16 cellular contexts compared by ENCODE assay signal in genomic region chr4:140137654-140138053, GRCh38. TPM values are rescaled to one million over a fixed set of nuclear protein-coding genes. Genes with fewer than 3 reads are reported as not detected.
DNase-seq lines count a peak whose midpoint lies in the region; ATAC-seq and TF ChIP-seq lines count a peak whose summit lies in the region.
"Had no signal": no experiment of that assay in that cellular context is flagged by ENCODE, and none has a peak within 500 bp of the region (broad histone marks: within the 10 kb centered on the region; RNA-seq: fewer than 3 reads in every experiment).

No MANE protein-coding gene starts in this region.

- POLR2A ChIA-PET in PC-9 (lab: Charles Lee; ENCODE audit: unreplicated experiment), result interaction anchor here (0.7 kb wide), 1 partner anchor 18 kb away, joined by 7 read pairs; no protein-coding TSS in a partner anchor
- POLR2A ChIA-PET in T-cell (lab: Charles Lee), result no interaction called here

- no peaks in the 10 kb centered on the region for H4K20me1 ChIP-seq in PC-9 (ENCODE audit: insufficient read depth)
- no peaks in the 10 kb centered on the region for H4K20me1 ChIP-seq in fibroblast of lung (ENCODE audit: control insufficient read depth, extremely low read depth, insufficient read depth, low read length)

- no peak for ATAC-seq in stimulated activated memory B cell treated with anti-CD40 and anti-IgM and Interleukin-4, amounts not matched to agents 10 μg/mL and 1 μg/mL and 100 μg/mL, for 72 hours
- ATAC-seq in T-cell (replicated peaks in 1 of 4), result no peak
- ATAC-seq in GM21360 (IDR thresholded peaks at IDR 0.05; ENCODE audit: unreplicated experiment), result no peak

- CTCF ChIA-PET in PC-9 (lab: Charles Lee) (interaction anchor here (0.8 kb wide), 1 partner anchor 115 kb away, joined by 3 read pairs; no protein-coding TSS in a partner anchor), T-cell (lab: Charles Lee) (no interaction called here)

- peaks cover 84% of the 10 kb centered on the region for H3K79me2 ChIP-seq in PC-9 (ENCODE audit: low read depth)
- H3K79me2 ChIP-seq in fibroblast of lung (ENCODE audit: control insufficient read depth, insufficient read depth, low read length), result no peaks in the 10 kb centered on the region

- H3K4me1 ChIP-seq in PC-9 (replicated peaks; ENCODE audit: insufficient read depth), result peaks cover 95% of the 10 kb centered on the region
- peaks cover 27% of the 10 kb centered on the region for H3K4me1 ChIP-seq in fibroblast of lung (ENCODE audit: control insufficient read depth, extremely low read depth, insufficient read depth, low read length)

- peak; percentile 13 for DNase-seq in GM03348 (ENCODE audit: low spot score)
- DNase-seq in PC-9, result peak in 1 of 2 experiments; percentile 84
- DNase-seq in fibroblast of lung (ENCODE audit: low read depth in 2 of 2), result peak; percentile 47 to 82
- no peak for DNase-seq in neural crest cell (ENCODE audit: low read depth, low spot score)
- DNase-seq in NCI-H1105 treated with DMSO at 0.1 percent for 48 hours (lab: John Stamatoyannopoulos, UW), result no peak
- DNase-seq in T-cell, result no peak
- DNase-seq: activated CD4-positive, alpha-beta memory T cell treated with anti-CD3 and anti-CD28 coated beads, Interleukin-2, amount 10 ng/mL, durations not matched to agents 7 days and 5 days; GDM1; hippocampal formation; MM.1S; stimulated activated CD4-positive, alpha-beta T cell treated with anti-CD3 and anti-CD28 coated beads, Interleukin-4, amount 100 ng/mL, for 4 hours had no signal

- H3K9me3 Mint-ChIP-seq in neural crest cell (no peaks in the 10 kb centered on the region), T-cell (no peaks in the 10 kb centered on the region)
- H3K9me3 Mint-ChIP-seq in stimulated activated memory B cell treated with anti-CD40 and anti-IgM and Interleukin-4, amounts not matched to agents 10 μg/mL and 1 μg/mL and 100 μg/mL, for 72 hours, result no peaks in the 10 kb centered on the region
- H3K9me3 Mint-ChIP-seq: activated CD4-positive, alpha-beta memory T cell treated with anti-CD3 and anti-CD28 coated beads, Interleukin-2, amount 10 ng/mL, durations not matched to agents 7 days and 5 days; activated naive CD4-positive, alpha-beta T cell treated with anti-CD3 and anti-CD28 coated beads, Interleukin-2, amount 50 U/mL, for 72 hours; T-helper 2 cell treated with Interferon-gamma antibody and Interleukin-4, amounts not matched to agents 5 μg/mL and 100 μg/mL, for 36 hours had no signal

- H3K27ac Mint-ChIP-seq in neural crest cell (ENCODE audit: unreplicated experiment) (peak overlapping the region; percentile 21), T-cell (no peak overlapping the region)
- no peak overlapping the region for H3K27ac Mint-ChIP-seq in stimulated activated memory B cell treated with anti-CD40 and anti-IgM and Interleukin-4, amounts not matched to agents 10 μg/mL and 1 μg/mL and 100 μg/mL, for 72 hours
- H3K27ac Mint-ChIP-seq: activated CD4-positive, alpha-beta memory T cell treated with anti-CD3 and anti-CD28 coated beads, Interleukin-2, amount 10 ng/mL, durations not matched to agents 7 days and 5 days; activated naive CD4-positive, alpha-beta T cell treated with anti-CD3 and anti-CD28 coated beads, Interleukin-2, amount 50 U/mL, for 72 hours; T-helper 2 cell treated with Interferon-gamma antibody and Interleukin-4, amounts not matched to agents 5 μg/mL and 100 μg/mL, for 36 hours had no signal

- H3F3A ChIP-seq in PC-9 (ENCODE audit: insufficient read depth, low read depth), result peaks cover 59% of the 10 kb centered on the region

- H3K4me3 ChIP-seq in PC-9, result peak overlapping the region; percentile 50; the same call in 1 of the 2 replicates
- H3K4me3 ChIP-seq in fibroblast of lung (replicated peaks in 1 of 4; ENCODE audit: control extremely low read depth in 1 of 4, insufficient read depth in 1 of 4, low read depth in 3 of 4, low read length in 4 of 4), result no peak overlapping the region
- H3K4me3 ChIP-seq: BLaER1 had no signal

- TF ChIP-seq CTCF in PC-9 (conservative IDR thresholded peaks at IDR 0.05) (no peak), fibroblast of lung (conservative IDR thresholded peaks at IDR 0.05 in 1 of 2, IDR thresholded peaks at IDR 0.05 in 1 of 2; ENCODE audit: low read depth in 1 of 2, low read length in 2 of 2) (no peak), neural crest cell (conservative IDR thresholded peaks at IDR 0.05) (no peak)

- peaks cover 8% of the 10 kb centered on the region for H3K36me3 Mint-ChIP-seq in neural crest cell (ENCODE audit: low read depth)
- H3K36me3 Mint-ChIP-seq in stimulated activated memory B cell treated with anti-CD40 and anti-IgM and Interleukin-4, amounts not matched to agents 10 μg/mL and 1 μg/mL and 100 μg/mL, for 72 hours, result no peaks in the 10 kb centered on the region
- no peaks in the 10 kb centered on the region for H3K36me3 Mint-ChIP-seq in T-cell

- H3K9ac ChIP-seq in fibroblast of lung (ENCODE audit: insufficient read depth, low read length), result no peak overlapping the region
- H3K9ac ChIP-seq: BLaER1 had no signal

- H2AFZ ChIP-seq in PC-9 (no peak overlapping the region), fibroblast of lung (ENCODE audit: low read length) (peak overlapping the region; percentile 61)

- H3K27me3 Mint-ChIP-seq in neural crest cell (ENCODE audit: low read depth) (no peaks in the 10 kb centered on the region), T-cell (peaks cover 0 to 3% of the 10 kb centered on the region in 2 donors)
- peaks cover 65% of the 10 kb centered on the region for H3K27me3 Mint-ChIP-seq in stimulated activated memory B cell treated with anti-CD40 and anti-IgM and Interleukin-4, amounts not matched to agents 10 μg/mL and 1 μg/mL and 100 μg/mL, for 72 hours

- no TSS peak for BruUV-seq in PC-9 (replicated peaks; lab: Mats Ljungman, UMichigan)

- no peak overlapping the region for H3K4me3 Mint-ChIP-seq in neural crest cell
- H3K4me3 Mint-ChIP-seq in stimulated activated memory B cell treated with anti-CD40 and anti-IgM and Interleukin-4, amounts not matched to agents 10 μg/mL and 1 μg/mL and 100 μg/mL, for 72 hours, result no peak overlapping the region
- H3K4me3 Mint-ChIP-seq in T-cell, result no peak overlapping the region
- H3K4me3 Mint-ChIP-seq: activated CD4-positive, alpha-beta memory T cell treated with anti-CD3 and anti-CD28 coated beads, Interleukin-2, amount 10 ng/mL, durations not matched to agents 7 days and 5 days; T-helper 2 cell treated with Interferon-gamma antibody and Interleukin-4, amounts not matched to agents 5 μg/mL and 100 μg/mL, for 36 hours had no signal

- no peaks in the 10 kb centered on the region for H3K9me2 ChIP-seq in PC-9 (ENCODE audit: insufficient read depth)

- H3K9me3 ChIP-seq in PC-9 (ENCODE audit: insufficient read depth, low read depth), result no peaks in the 10 kb centered on the region
- H3K9me3 ChIP-seq in fibroblast of lung (ENCODE audit: control insufficient read depth, insufficient read depth, low read depth, low read length), result no peaks in the 10 kb centered on the region

- peak overlapping the region; percentile 86 for H3K4me2 ChIP-seq in PC-9
- peak overlapping the region; percentile 67 for H3K4me2 ChIP-seq in fibroblast of lung (ENCODE audit: extremely low read depth, insufficient read depth, low read length)
- H3K4me2 ChIP-seq: BLaER1 had no signal

- H3K27me3 ChIP-seq in PC-9 (ENCODE audit: insufficient read depth, low read depth) (no peaks in the 10 kb centered on the region), fibroblast of lung (ENCODE audit: control insufficient read depth, insufficient read depth, low read length) (no peaks in the 10 kb centered on the region)
- H3K27me3 ChIP-seq: BLaER1 had no signal

- H3K36me3 ChIP-seq in PC-9 (ENCODE audit: low read depth) (no peaks in the 10 kb centered on the region), fibroblast of lung (ENCODE audit: control insufficient read depth, insufficient read depth, low read length) (no peaks in the 10 kb centered on the region)

- H3K27ac ChIP-seq in PC-9 (peak overlapping the region; percentile 99), fibroblast of lung (ENCODE audit: insufficient read depth, low read length) (peak overlapping the region; percentile 13)
- H3K27ac ChIP-seq: BLaER1 had no signal

- peaks cover 30% of the 10 kb centered on the region for H3K4me1 Mint-ChIP-seq in neural crest cell
- no peaks in the 10 kb centered on the region for H3K4me1 Mint-ChIP-seq in stimulated activated memory B cell treated with anti-CD40 and anti-IgM and Interleukin-4, amounts not matched to agents 10 μg/mL and 1 μg/mL and 100 μg/mL, for 72 hours
- H3K4me1 Mint-ChIP-seq in T-cell, result peaks cover 6 to 18% (median 15%) of the 10 kb centered on the region in 3 donors

- intact Hi-C loops in PC-9 (cut with micrococcal nuclease; ENCODE audit: unreplicated experiment), result loop anchor here (1.0 kb wide), 2 partner anchors 14 to 40 kb away; no protein-coding TSS in a partner anchor

RNA-seq across cellular contexts. Expression of gene MAML3, which starts 16.3 kb away (rescaled TPM):
- total RNA-seq in PC-9 (2021), result 10.5 and 15.2 TPM in 2 replicates
- total RNA-seq in fibroblast of lung, result 2.0 and 2.1 TPM in 2 replicates
- 2.6 and 2.8 TPM in 2 replicates for polyA plus RNA-seq in fibroblast of lung
- polyA plus RNA-seq in fibroblast of lung (2012), result 1.2 and 1.9 TPM in 2 replicates
- polyA minus RNA-seq in fibroblast of lung (ENCODE audit: low replicate concordance), result 1.3 and 3.6 TPM in 2 replicates
- total RNA-seq in neural crest cell, result 21.8 and 22.2 TPM in 2 replicates
- total RNA-seq in T-cell, result 1 to 10 TPM; 2.0 to 3.4 (median 2.7) TPM

Comparison
In these comparisons a context has a peak if more than half of its experiments do, and no peak if none do; other contexts are left out.
1. DNase-seq: peak in GM03348 (single experiment) and fibroblast of lung (2 of 2); none in neural crest cell (single experiment), NCI-H1105 treated with DMSO at 0.1 percent for 48 hours (single experiment) and T-cell (0 of 34).